ENCODE assay signal across 14 cellular contexts in genomic region chr6:163392533-163392932, GRCh38. TPM values are rescaled to one million over a fixed set of nuclear protein-coding genes. Genes with fewer than 3 reads are reported as not detected.
DNase-seq lines count a peak whose midpoint lies in the region; ATAC-seq, FAIRE-seq and TF ChIP-seq lines count a peak whose summit lies in the region.
"Had no signal": no experiment of that assay in that cellular context is flagged by ENCODE, and none has a peak within 500 bp of the region (broad histone marks: within the 10 kb centered on the region; RNA-seq: fewer than 3 reads in every experiment).

No MANE protein-coding gene starts in this region.

- H3K9me3 ChIP-seq in breast epithelium, result no peaks in the 10 kb centered on the region

- FAIRE-seq in GM12891 (lab: Jason Lieb, UNC), result no peak

- ATAC-seq in stimulated activated naive CD8-positive, alpha-beta T cell treated with anti-CD3 and anti-CD28 coated beads, Interleukin-15, amount 100 ng/mL, for 72 hours, result no peak
- ATAC-seq in GM18858 (IDR thresholded peaks at IDR 0.05; ENCODE audit: unreplicated experiment), result no peak
- ATAC-seq: T-cell had no signal

- no peak for TF ChIP-seq POLR2A in breast epithelium (IDR thresholded peaks at IDR 0.05)
- TF ChIP-seq POLR2A in GM12891 (IDR thresholded peaks at IDR 0.05; ENCODE audit: low read depth, low read length), result no peak

- peak overlapping the region; percentile 76 for H3K27ac Mint-ChIP-seq in MCF 10A (ENCODE audit: low read depth, unreplicated experiment)
- no peak overlapping the region for H3K27ac Mint-ChIP-seq in stimulated activated naive CD8-positive, alpha-beta T cell treated with anti-CD3 and anti-CD28 coated beads, Interleukin-15, amount 100 ng/mL, for 72 hours
- H3K27ac Mint-ChIP-seq: progenitor cell of endocrine pancreas, T-cell had no signal

- no peaks in the 10 kb centered on the region for H3K36me3 Mint-ChIP-seq in MCF 10A (ENCODE audit: insufficient read depth, unreplicated experiment)
- H3K36me3 Mint-ChIP-seq: T-cell had no signal

- no peaks in the 10 kb centered on the region for H3K36me3 ChIP-seq in breast epithelium

- CTCF ChIA-PET in MCF 10A (lab: Yijun Ruan, JAX), result interaction anchor here (0.5 to 1.9 kb wide), 6 partner anchors 23 to 1982 kb away, joined by 3 to 8 read pairs (median 4); no protein-coding TSS in a partner anchor

- intact Hi-C loops in MCF 10A (cut with micrococcal nuclease), result no loop called here
- intact Hi-C loops in breast epithelium (cut with DNase I; ENCODE audit: low total_unique reads), result no loop called here

- H3K4me1 ChIP-seq in breast epithelium, result no peaks in the 10 kb centered on the region

- H3K9me3 Mint-ChIP-seq in MCF 10A (ENCODE audit: unreplicated experiment), result no peaks in the 10 kb centered on the region
- H3K9me3 Mint-ChIP-seq in stimulated activated naive CD8-positive, alpha-beta T cell treated with anti-CD3 and anti-CD28 coated beads, Interleukin-15, amount 100 ng/mL, for 72 hours, result no peaks in the 10 kb centered on the region
- H3K9me3 Mint-ChIP-seq: central memory CD8-positive, alpha-beta T cell; T-cell had no signal

- POLR2A ChIA-PET in MCF 10A (lab: Yijun Ruan, JAX), result interaction anchor here (0.8 to 2.0 kb wide), 14 partner anchors 10 to 477 kb away, joined by 3 to 18 read pairs (median 5); partner anchors contain the start of gene QKI

- H3K4me3 ChIP-seq in breast epithelium, result no peak overlapping the region
- H3K4me3 ChIP-seq in choroid plexus epithelial cell (ENCODE audit: low read depth, low read length), result no peak overlapping the region

- peaks cover 16% of the 10 kb centered on the region for H3K4me1 Mint-ChIP-seq in MCF 10A (ENCODE audit: insufficient read depth, unreplicated experiment)
- peaks cover 6% of the 10 kb centered on the region for H3K4me1 Mint-ChIP-seq in stimulated activated naive CD8-positive, alpha-beta T cell treated with anti-CD3 and anti-CD28 coated beads, Interleukin-15, amount 100 ng/mL, for 72 hours
- H3K4me1 Mint-ChIP-seq: central memory CD8-positive, alpha-beta T cell had no signal

- TF ChIP-seq CTCF in MCF 10A (IDR thresholded peaks at IDR 0.05; ENCODE audit: unreplicated experiment) (no peak), breast epithelium (IDR thresholded peaks at IDR 0.05) (no peak), choroid plexus epithelial cell (conservative IDR thresholded peaks at IDR 0.05; ENCODE audit: low read depth, low read length) (no peak)

- peak overlapping the region; percentile 53 for H3K4me3 Mint-ChIP-seq in MCF 10A (ENCODE audit: unreplicated experiment)
- no peak overlapping the region for H3K4me3 Mint-ChIP-seq in stimulated activated naive CD8-positive, alpha-beta T cell treated with anti-CD3 and anti-CD28 coated beads, Interleukin-15, amount 100 ng/mL, for 72 hours
- H3K4me3 Mint-ChIP-seq: central memory CD8-positive, alpha-beta T cell; T-cell had no signal

- DNase-seq in MCF 10A (ENCODE audit: unreplicated experiment), result peak; percentile 73
- no peak for DNase-seq in breast epithelium (ENCODE audit: low spot score in 2 of 2)
- DNase-seq in choroid plexus epithelial cell (ENCODE audit: low read depth), result peak; percentile 79
- DNase-seq in left kidney (ENCODE audit: low read depth, low spot score), result peak; percentile 58
- DNase-seq in activated CD4-positive, alpha-beta T cell treated with anti-CD3 and anti-CD28 coated beads, Interleukin-2, amount 50 U/mL, for 4 hours, result no peak
- DNase-seq in stimulated activated naive CD8-positive, alpha-beta T cell treated with anti-CD3 and anti-CD28 coated beads, Interleukin-15, amount 100 ng/mL, for 72 hours, result no peak
- no peak for DNase-seq in GM12891 (ENCODE audit: insufficient read length, low spot score)
- DNase-seq: ACHN; activated CD8-positive, alpha-beta memory T cell treated with anti-CD3 and anti-CD28 coated beads, Interleukin-2, amount 50 U/mL, for 48 hours; NCI-H2029 treated with DMSO at 0.1 percent for 48 hours; T-cell had no signal

- peak overlapping the region in 1 of 2 donors; percentile 35 for H3K27ac ChIP-seq in breast epithelium

- no peaks in the 10 kb centered on the region for H3K27me3 Mint-ChIP-seq in MCF 10A (ENCODE audit: insufficient read depth, unreplicated experiment)
- H3K27me3 Mint-ChIP-seq in stimulated activated naive CD8-positive, alpha-beta T cell treated with anti-CD3 and anti-CD28 coated beads, Interleukin-15, amount 100 ng/mL, for 72 hours, result peaks cover 27% of the 10 kb centered on the region
- H3K27me3 Mint-ChIP-seq: progenitor cell of endocrine pancreas had no signal

- BruUV-seq in MCF 10A (replicated peaks; lab: Mats Ljungman, UMichigan), result no TSS peak

- H3K27me3 ChIP-seq in breast epithelium, result no peaks in the 10 kb centered on the region

TF ChIP-seq in GM12891, 5 proteins besides CTCF, POLR2A, EP300 and RAD21:
- TF ChIP-seq TAF1 (IDR thresholded peaks at IDR 0.05; ENCODE audit: low read depth, low read length) (no peak), PAX5 (IDR thresholded peaks at IDR 0.05; ENCODE audit: insufficient read depth, low read length, severe bottlenecking) (no peak), SPI1 (IDR thresholded peaks at IDR 0.05; ENCODE audit: low read depth, low read length) (no peak), POLR2AphosphoS5 (IDR thresholded peaks at IDR 0.05; ENCODE audit: low read depth, low read length) (no peak), POU2F2 (IDR thresholded peaks at IDR 0.05; ENCODE audit: low read depth, low read length) (no peak)

RNA-seq across cellular contexts. Expression of gene QKI, which starts 22.0 kb away (rescaled TPM):
- 272 and 295 TPM in 2 replicates for total RNA-seq in MCF 10A (2022)
- 100 to 1,000 TPM; 158 to 304 (median 172) TPM for total RNA-seq in breast epithelium
- polyA plus RNA-seq in GM12891 (2012; ENCODE audit: low read depth, missing spikeins), result 25.2 TPM

Comparison
In these comparisons a context has a peak if more than half of its experiments do, and no peak if none do; other contexts are left out.
1. DNase-seq: peak in MCF 10A (single experiment), choroid plexus epithelial cell (single experiment) and left kidney (single experiment); none in breast epithelium (0 of 2), activated CD4-positive, alpha-beta T cell treated with anti-CD3 and anti-CD28 coated beads, Interleukin-2, amount 50 U/mL, for 4 hours (0 of 2), stimulated activated naive CD8-positive, alpha-beta T cell treated with anti-CD3 and anti-CD28 coated beads, Interleukin-15, amount 100 ng/mL, for 72 hours (0 of 2) and GM12891 (single experiment).